In the genomic region with DNA sequence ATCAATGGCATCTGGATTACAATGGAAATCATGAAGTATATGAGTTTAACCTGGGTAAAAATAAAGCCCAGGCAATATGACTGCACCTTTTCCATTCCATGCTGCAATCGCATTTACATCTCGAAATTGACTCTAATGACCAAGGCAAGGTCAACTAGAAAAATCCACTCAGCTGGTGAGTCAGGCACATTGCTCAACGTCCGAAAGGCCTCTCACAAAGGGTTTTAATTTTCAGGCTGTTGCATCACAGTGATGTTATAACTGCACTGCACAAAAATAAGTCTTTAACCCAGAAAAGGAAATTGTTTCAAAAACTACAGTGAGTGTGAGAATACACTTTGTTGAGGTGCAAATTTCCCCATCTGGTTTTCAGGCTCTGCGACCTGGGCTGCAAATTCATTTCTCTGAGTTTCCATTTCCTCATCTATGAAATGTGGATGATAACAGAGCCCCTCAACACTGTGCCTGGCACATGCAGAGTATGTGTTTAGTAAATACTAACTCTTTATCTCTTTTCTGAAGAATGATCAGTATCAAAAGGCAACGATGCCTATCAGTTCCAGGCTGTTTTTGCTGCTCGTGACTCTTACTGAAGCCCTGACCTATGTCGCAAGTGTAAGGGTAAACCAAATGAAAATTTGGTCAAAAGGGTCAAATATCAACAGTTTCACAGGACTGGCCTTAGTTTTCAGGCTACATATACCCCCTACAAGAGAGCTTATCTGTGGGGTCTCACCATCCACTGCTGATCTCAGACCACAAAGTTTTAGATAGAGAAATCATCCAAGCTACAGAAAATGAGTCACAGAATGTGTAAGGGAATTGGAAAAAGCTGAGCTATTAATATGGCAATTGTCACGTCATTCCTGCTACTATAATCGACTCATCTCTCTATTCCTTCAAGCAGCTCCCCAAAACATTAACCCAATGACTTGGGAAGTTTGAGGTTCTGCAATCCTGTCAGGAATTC, we compare ENCODE assay signal across 8 cellular contexts. TPM values are rescaled to one million over a fixed set of nuclear protein-coding genes. Genes with fewer than 3 reads are reported as not detected.
DNase-seq lines count a peak whose midpoint lies in the region; ATAC-seq lines count a peak whose summit lies in the region.

No MANE protein-coding gene starts in this region.

- peak; percentile 97 for DNase-seq in HCEC 1CT
- DNase-seq in RPMI7951 (ENCODE audit: low read depth): peak; percentile 82
- DNase-seq in non-pigmented ciliary epithelial cell (ENCODE audit: low read depth): peak; percentile 87
- DNase-seq in NCI-H526 treated with DMSO at 0.1 percent for 48 hours (lab: John Stamatoyannopoulos, UW): no peak
- no peak for DNase-seq in putamen (ENCODE audit: low spot score)
- no peak for DNase-seq in GM19240 (ENCODE audit: insufficient read length, low spot score)

- H3K36me3 ChIP-seq in endocrine pancreas (ENCODE audit: control insufficient read depth, insufficient read depth, low read length): no peaks in the 10 kb centered on the region

- H3K9me3 ChIP-seq in endocrine pancreas (ENCODE audit: control insufficient read depth, low read length): no peaks in the 10 kb centered on the region

- peaks cover 30% of the 10 kb centered on the region for H3K4me1 ChIP-seq in endocrine pancreas (ENCODE audit: control insufficient read depth, insufficient read depth, low read length)

- ATAC-seq in HG03460 (IDR thresholded peaks at IDR 0.05; ENCODE audit: unreplicated experiment): no peak

- no peak overlapping the region for H3K9ac ChIP-seq in endocrine pancreas (ENCODE audit: control insufficient read depth, insufficient read depth, low read length)

- peak overlapping the region; percentile 63 for H3K4me3 ChIP-seq in endocrine pancreas (ENCODE audit: control insufficient read depth, insufficient read depth, low read length)

- H3K27me3 ChIP-seq in endocrine pancreas (ENCODE audit: control insufficient read depth, insufficient read depth, low read length): no peaks in the 10 kb centered on the region

RNA-seq across cellular contexts. Expression of gene NFIL3, which starts 4.1 kb away (rescaled TPM):
- 11.9 and 12.0 TPM in 2 replicates for total RNA-seq in RPMI7951 (2014; rRNA removed; shearing (Covaris generic))

RNA-seq across cellular contexts. Expression of gene AUH, which starts 57.8 kb away (rescaled TPM):
- total RNA-seq in RPMI7951 (2014; rRNA removed; shearing (Covaris generic)): 14.8 and 21.0 TPM in 2 replicates

Comparison
In these comparisons a context has a peak if more than half of its experiments do, and no peak if none do; other contexts are left out.
1. DNase-seq: peak in HCEC 1CT (single experiment), RPMI7951 (single experiment) and non-pigmented ciliary epithelial cell (single experiment); none in NCI-H526 treated with DMSO at 0.1 percent for 48 hours (single experiment), putamen (single experiment) and GM19240 (single experiment).